17 cellular contexts compared by ENCODE assay signal in the genomic region with DNA sequence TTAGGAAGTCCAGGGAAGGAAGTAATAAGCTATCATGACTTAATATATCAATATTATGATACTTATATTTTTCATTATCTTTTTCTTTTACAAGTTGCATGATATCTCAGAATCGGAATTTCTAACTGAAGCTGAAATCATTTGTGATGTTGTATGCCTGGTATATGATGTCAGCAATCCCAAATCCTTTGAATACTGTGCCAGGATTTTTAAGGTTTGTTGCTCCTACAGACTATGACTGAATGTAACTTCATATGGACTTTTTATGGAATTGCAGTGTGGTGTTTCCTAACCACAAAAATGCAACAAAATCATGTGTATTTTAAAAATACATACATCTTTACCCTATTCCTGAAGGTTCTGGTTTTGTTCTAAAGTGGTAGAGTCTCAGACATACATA. TPM values are rescaled to one million over a fixed set of nuclear protein-coding genes. Genes with fewer than 3 reads are reported as not detected.
"Had no signal": no experiment of that assay in that cellular context is flagged by ENCODE, and none has a peak within 500 bp of the region (broad histone marks: within the 10 kb centered on the region; RNA-seq: fewer than 3 reads in every experiment).

No MANE protein-coding gene starts in this region.

- DNase-seq: activated CD4-positive, alpha-beta T cell treated with anti-CD3 and anti-CD28 coated beads for 1 hour; activated CD4-positive, alpha-beta T cell treated with anti-CD3 and anti-CD28 coated beads, Interleukin-2, amount 50 U/mL, for 4 hours; activated naive CD4-positive, alpha-beta T cell treated with anti-CD3 and anti-CD28 coated beads for 36 hours; activated naive CD8-positive, alpha-beta T cell treated with anti-CD3 and anti-CD28 coated beads, Interleukin-2, amount 50 U/mL, for 24 hours; activated T-cell treated with anti-CD3 and anti-CD28 coated beads for 4 hours; effector CD8-positive, alpha-beta T cell; hippocampal formation; left ventricle myocardium inferior; natural killer cell; stimulated activated CD4-positive, alpha-beta T cell treated with anti-CD3 and anti-CD28 coated beads, Interleukin-4, amount 100 ng/mL, for 1 hour; stimulated activated naive B cell treated with anti-CD40 and anti-IgM and Interleukin-4, amounts not matched to agents 10 μg/mL and 1 μg/mL and 100 μg/mL, for 72 hours; T-helper 1 cell; tibial artery had no signal

- H3K4me3 Mint-ChIP-seq: activated naive CD4-positive, alpha-beta T cell treated with anti-CD3 and anti-CD28 coated beads for 36 hours; activated naive CD8-positive, alpha-beta T cell treated with anti-CD3 and anti-CD28 coated beads, Interleukin-2, amount 50 U/mL, for 24 hours; activated T-helper 17 cell treated with anti-CD3 and anti-CD28 coated beads, Interleukin-2, amount 50 U/mL, for 72 hours; natural killer cell; stimulated activated naive B cell treated with anti-CD40 and anti-IgM and Interleukin-4, amounts not matched to agents 10 μg/mL and 1 μg/mL and 100 μg/mL, for 72 hours had no signal

- H3K4me1 ChIP-seq: left ventricle myocardium inferior, tibial artery had no signal

- H3K27ac ChIP-seq: coronary artery, left ventricle myocardium inferior, tibial artery had no signal

- H3K4me3 ChIP-seq: coronary artery, left ventricle myocardium inferior, tibial artery had no signal

- H3K9me3 ChIP-seq: left ventricle myocardium inferior, tibial artery had no signal

- H3K9me3 Mint-ChIP-seq: activated naive CD4-positive, alpha-beta T cell treated with anti-CD3 and anti-CD28 coated beads for 36 hours; activated naive CD8-positive, alpha-beta T cell treated with anti-CD3 and anti-CD28 coated beads, Interleukin-2, amount 50 U/mL, for 24 hours; activated T-helper 17 cell treated with anti-CD3 and anti-CD28 coated beads, Interleukin-2, amount 50 U/mL, for 72 hours; natural killer cell; stimulated activated naive B cell treated with anti-CD40 and anti-IgM and Interleukin-4, amounts not matched to agents 10 μg/mL and 1 μg/mL and 100 μg/mL, for 72 hours had no signal

- ATAC-seq: activated naive CD8-positive, alpha-beta T cell treated with anti-CD3 and anti-CD28 coated beads, Interleukin-2, amount 50 U/mL, for 24 hours; activated T-helper 17 cell treated with anti-CD3 and anti-CD28 coated beads, Interleukin-2, amount 50 U/mL, for 72 hours; natural killer cell; stimulated activated naive B cell treated with anti-CD40 and anti-IgM and Interleukin-4, amounts not matched to agents 10 μg/mL and 1 μg/mL and 100 μg/mL, for 72 hours had no signal

- H3K4me1 Mint-ChIP-seq: activated naive CD8-positive, alpha-beta T cell treated with anti-CD3 and anti-CD28 coated beads, Interleukin-2, amount 50 U/mL, for 24 hours; activated T-helper 17 cell treated with anti-CD3 and anti-CD28 coated beads, Interleukin-2, amount 50 U/mL, for 72 hours; natural killer cell; stimulated activated naive B cell treated with anti-CD40 and anti-IgM and Interleukin-4, amounts not matched to agents 10 μg/mL and 1 μg/mL and 100 μg/mL, for 72 hours had no signal

- H3K27me3 ChIP-seq: tibial artery had no signal

- H3K27ac Mint-ChIP-seq: activated naive CD4-positive, alpha-beta T cell treated with anti-CD3 and anti-CD28 coated beads for 36 hours; activated naive CD8-positive, alpha-beta T cell treated with anti-CD3 and anti-CD28 coated beads, Interleukin-2, amount 50 U/mL, for 24 hours; activated T-helper 17 cell treated with anti-CD3 and anti-CD28 coated beads, Interleukin-2, amount 50 U/mL, for 72 hours; natural killer cell; stimulated activated naive B cell treated with anti-CD40 and anti-IgM and Interleukin-4, amounts not matched to agents 10 μg/mL and 1 μg/mL and 100 μg/mL, for 72 hours had no signal

- H3K27me3 Mint-ChIP-seq: activated naive CD8-positive, alpha-beta T cell treated with anti-CD3 and anti-CD28 coated beads, Interleukin-2, amount 50 U/mL, for 24 hours; activated T-helper 17 cell treated with anti-CD3 and anti-CD28 coated beads, Interleukin-2, amount 50 U/mL, for 72 hours; stimulated activated naive B cell treated with anti-CD40 and anti-IgM and Interleukin-4, amounts not matched to agents 10 μg/mL and 1 μg/mL and 100 μg/mL, for 72 hours had no signal

- FAIRE-seq: urothelium cell line had no signal

RNA-seq across cellular contexts. Expression of a gene that starts 58.8 kb away (rescaled TPM):
- total RNA-seq: activated naive CD4-positive, alpha-beta T cell treated with anti-CD3 and anti-CD28 coated beads for 36 hours; kidney epithelial cell had no signal
